Comparison of ENCODE assay signal across 8 cellular contexts in the genomic region with DNA sequence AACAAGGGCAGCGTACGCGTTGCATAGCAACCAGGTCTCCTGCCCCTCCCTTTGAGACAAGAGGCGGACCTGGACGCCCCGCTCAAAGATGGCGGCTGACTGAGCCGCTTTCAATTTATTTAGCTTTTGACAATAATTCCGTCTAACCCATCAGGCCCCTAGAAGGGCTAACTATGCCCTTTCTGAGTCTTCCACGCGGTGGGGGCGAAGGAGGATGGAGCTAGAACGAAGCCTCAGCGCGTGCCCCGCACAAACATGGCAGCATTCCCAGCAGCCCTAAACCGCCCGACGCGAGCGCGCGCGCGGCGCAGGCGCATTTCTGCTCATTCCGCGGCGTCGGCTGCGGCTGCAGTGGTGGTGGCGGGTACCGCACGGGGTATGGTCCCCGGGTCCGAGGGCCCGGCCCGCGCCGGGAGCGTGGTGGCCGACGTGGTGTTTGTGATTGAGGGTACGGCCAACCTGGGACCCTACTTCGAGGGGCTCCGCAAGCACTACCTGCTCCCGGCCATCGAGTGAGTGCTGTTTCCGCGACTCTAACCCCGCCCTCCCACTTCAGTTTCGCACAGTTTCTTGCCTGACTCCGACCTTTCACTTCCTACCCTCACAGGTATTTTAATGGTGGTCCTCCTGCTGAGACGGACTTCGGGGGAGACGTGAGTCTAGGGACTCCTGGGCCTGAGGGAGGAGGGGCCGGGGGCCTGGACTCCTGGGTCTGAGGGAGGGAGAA. TPM values are rescaled to one million over a fixed set of nuclear protein-coding genes. Genes with fewer than 3 reads are reported as not detected.
DNase-seq lines count a peak whose midpoint lies in the region; ATAC-seq and TF ChIP-seq lines count a peak whose summit lies in the region.

A gene (plus strand): TSS at position 326 of the 727 bp plus-strand sequence. CDS start 53 bp downstream, at position 379.

- TF ChIP-seq CTCF in GM13976 (IDR thresholded peaks at IDR 0.05; ENCODE audit: borderline replicate concordance, control extremely low read depth, extremely low read depth, insufficient read depth, missing control alignments): no peak
- peak; percentile 29 to 89 (median 33) for TF ChIP-seq CTCF in ascending aorta (IDR thresholded peaks at IDR 0.05)
- peak in 2 of 3 experiments; percentile 46 to 54 for TF ChIP-seq CTCF in vagina (IDR thresholded peaks at IDR 0.05)

- peaks cover 11% of the 10 kb centered on the region for H3K36me3 Mint-ChIP-seq in T-helper 2 cell treated with Interferon-gamma antibody and Interleukin-4, amounts not matched to agents 5 μg/mL and 100 μg/mL, for 36 hours (ENCODE audit: low read depth)

- H3K9ac ChIP-seq in rectal smooth muscle tissue (ENCODE audit: low read length): peak within 1 kb of the TSS; percentile 64

- H3K4me1 ChIP-seq in ascending aorta (peaks cover 0 to 24% of the 10 kb centered on the region in 2 donors), right cardiac atrium (ENCODE audit: control insufficient read depth, insufficient read depth, low read length) (peaks cover 3% of the 10 kb centered on the region), rectal smooth muscle tissue (ENCODE audit: control insufficient read depth, insufficient read depth, low read length) (peaks cover 3% of the 10 kb centered on the region), vagina (peaks cover 28% of the 10 kb centered on the region)

- H3K9me3 ChIP-seq in ascending aorta: no peaks in the 10 kb centered on the region
- H3K9me3 ChIP-seq in right cardiac atrium (ENCODE audit: control insufficient read depth, low read length): no peaks in the 10 kb centered on the region
- H3K9me3 ChIP-seq in vagina: no peaks in the 10 kb centered on the region

- peaks cover 0 to 8% of the 10 kb centered on the region in 2 donors for H3K36me3 ChIP-seq in ascending aorta
- no peaks in the 10 kb centered on the region for H3K36me3 ChIP-seq in rectal smooth muscle tissue (ENCODE audit: control insufficient read depth, insufficient read depth, low read length)
- H3K36me3 ChIP-seq in vagina: peaks cover 0 to 4% of the 10 kb centered on the region in 2 donors

- H3K27me3 Mint-ChIP-seq in T-helper 2 cell treated with Interferon-gamma antibody and Interleukin-4, amounts not matched to agents 5 μg/mL and 100 μg/mL, for 36 hours (ENCODE audit: low read depth): no peaks in the 10 kb centered on the region

- peak; percentile 93 for DNase-seq in GM13976 (ENCODE audit: low spot score)
- DNase-seq in NCI-H146 treated with DMSO at 0.1 percent for 48 hours (lab: John Stamatoyannopoulos, UW; ENCODE audit: unreplicated experiment): peak; percentile 88
- DNase-seq in T-helper 2 cell treated with Interferon-gamma antibody and Interleukin-4, amounts not matched to agents 5 μg/mL and 100 μg/mL, for 36 hours (ENCODE audit: low spot score): peak; percentile 88
- DNase-seq in ascending aorta (ENCODE audit: low spot score in 2 of 2): peak; percentile 30 to 92
- peak; percentile 88 to 96 (median 95) for DNase-seq in right cardiac atrium
- peak in 1 of 2 donors; percentile 92 for DNase-seq in vagina (ENCODE audit: extremely low spot score in 2 of 2)

- H3K27me3 ChIP-seq in ascending aorta (no peaks in the 10 kb centered on the region), right cardiac atrium (ENCODE audit: control insufficient read depth, insufficient read depth) (no peaks in the 10 kb centered on the region), rectal smooth muscle tissue (ENCODE audit: control insufficient read depth, insufficient read depth, low read length) (no peaks in the 10 kb centered on the region), vagina (no peaks in the 10 kb centered on the region)

- H3K4me3 ChIP-seq in ascending aorta (peak within 1 kb of the TSS; percentile 78 to 85), right cardiac atrium (ENCODE audit: low read length) (peak within 1 kb of the TSS; percentile 65), rectal smooth muscle tissue (ENCODE audit: low read length) (peak within 1 kb of the TSS; percentile 92), vagina (peak within 1 kb of the TSS; percentile 61 to 85)

- peak; percentile 9 to 51 for TF ChIP-seq POLR2A in vagina (IDR thresholded peaks at IDR 0.05)

- H3K4me1 Mint-ChIP-seq in T-helper 2 cell treated with Interferon-gamma antibody and Interleukin-4, amounts not matched to agents 5 μg/mL and 100 μg/mL, for 36 hours (ENCODE audit: low read depth): peaks cover 25% of the 10 kb centered on the region

- H3K9me3 Mint-ChIP-seq in T-helper 2 cell treated with Interferon-gamma antibody and Interleukin-4, amounts not matched to agents 5 μg/mL and 100 μg/mL, for 36 hours: no peaks in the 10 kb centered on the region

- H3K27ac ChIP-seq in ascending aorta (peak within 1 kb of the TSS; percentile 93 to 97), right cardiac atrium (ENCODE audit: low read length) (peak within 1 kb of the TSS; percentile 98), rectal smooth muscle tissue (ENCODE audit: low read depth, low read length) (peak within 1 kb of the TSS; percentile 95), vagina (peak within 1 kb of the TSS; percentile 87)

- in situ Hi-C loops in GM13976 (cut with MboI; ENCODE audit: low sequenced_read_pairs, unreplicated experiment): no loop called here

- intact Hi-C loops in ascending aorta (cut with DNase I): loop anchor here (1.0 to 2.0 kb wide), 3 partner anchors 32 to 141 kb away; a partner anchor contains a TSS
- intact Hi-C loops in right cardiac atrium (cut with DNase I): loop anchor here in 3 of 4 donors (5.0 to 10.0 kb wide), 2 partner anchors 47 to 49 kb away; a partner anchor contains a TSS
- intact Hi-C loops in vagina (cut with DNase I): loop anchor here (5.0 kb wide), 1 partner anchor 44 kb away; no protein-coding TSS in a partner anchor

- peak within 1 kb of the TSS; percentile 93 for H3K4me3 Mint-ChIP-seq in T-helper 2 cell treated with Interferon-gamma antibody and Interleukin-4, amounts not matched to agents 5 μg/mL and 100 μg/mL, for 36 hours

- peak within 1 kb of the TSS; percentile 93 for H3K27ac Mint-ChIP-seq in T-helper 2 cell treated with Interferon-gamma antibody and Interleukin-4, amounts not matched to agents 5 μg/mL and 100 μg/mL, for 36 hours

- under 1% methylated on average over 58 of the region's 58 CpGs for WGBS in right cardiac atrium

- ATAC-seq in HG02852 (IDR thresholded peaks at IDR 0.05; ENCODE audit: unreplicated experiment) (peak; percentile 65), right cardiac atrium (peak; percentile 84 to 85)

RNA-seq across cellular contexts. Expression of the gene that starts here (rescaled TPM):
- total RNA-seq in ascending aorta (54.0 TPM), right cardiac atrium (10 to 100 TPM; 37.8 to 50.4 (median 43.1) TPM), vagina (25.0 TPM)
- polyA plus RNA-seq in right cardiac atrium: 39.2 TPM
